In the genomic region with DNA sequence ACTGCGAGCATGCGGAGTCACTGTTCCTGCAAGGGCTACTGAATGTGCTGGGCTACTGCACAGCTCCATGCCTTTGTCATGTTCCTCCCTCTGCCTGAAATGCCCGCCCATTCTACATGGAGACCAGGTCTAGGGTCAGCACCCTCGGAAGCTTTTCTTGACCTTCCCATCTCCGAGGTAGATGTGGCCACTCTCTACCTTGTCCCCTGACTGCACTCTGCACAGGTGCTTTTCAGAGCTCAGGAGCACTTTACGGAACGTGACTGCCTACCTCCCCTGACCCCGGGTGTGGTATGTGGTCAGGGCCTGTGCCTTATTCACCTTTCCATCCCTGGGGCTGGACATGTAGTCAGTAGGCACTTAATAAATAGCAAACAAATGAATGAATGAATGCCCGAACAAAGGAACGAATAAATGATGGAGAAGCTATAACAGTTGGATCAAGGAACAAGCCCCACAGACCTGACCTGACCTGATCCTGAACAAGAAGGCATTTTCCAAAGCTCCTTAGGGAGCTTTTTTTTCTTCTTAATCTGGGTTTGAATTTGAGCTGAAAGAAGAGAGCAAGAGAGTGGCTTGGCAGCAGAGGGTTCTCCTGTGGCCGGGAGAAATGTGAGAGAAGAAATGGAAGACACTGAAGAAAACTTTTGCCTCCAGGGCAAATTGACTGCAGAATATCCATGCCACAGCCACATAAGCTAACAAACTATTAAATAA, we compare ENCODE assay signal across 22 cellular contexts. TPM values are rescaled to one million over a fixed set of nuclear protein-coding genes. Genes with fewer than 3 reads are reported as not detected.
"Had no signal": no experiment of that assay in that cellular context is flagged by ENCODE, and none has a peak within 500 bp of the region (broad histone marks: within the 10 kb centered on the region; RNA-seq: fewer than 3 reads in every experiment).

No MANE protein-coding gene starts in this region.

- H3K4me3 ChIP-seq: adrenal gland, ascending aorta, colonic mucosa, dorsolateral prefrontal cortex, esophagus squamous epithelium, gastrocnemius medialis, right lobe of liver, skin epidermis, testis, uterus had no signal

- H3K27ac ChIP-seq: adrenal gland, ascending aorta, brain microvascular endothelial cell, colonic mucosa, dorsolateral prefrontal cortex, esophagus squamous epithelium, gastrocnemius medialis, right lobe of liver, skin epidermis, testis, uterus, VCaP had no signal

- H3K27me3 ChIP-seq: adrenal gland, ascending aorta, colonic mucosa, right lobe of liver, testis, uterus had no signal

- H3K9me3 ChIP-seq: adrenal gland, ascending aorta, colonic mucosa, esophagus squamous epithelium, gastrocnemius medialis, right lobe of liver, testis, uterus had no signal

- ATAC-seq: activated naive CD4-positive, alpha-beta T cell treated with anti-CD3 and anti-CD28 coated beads, Interleukin-2, amount 50 U/mL, for 72 hours; activated T-cell treated with anti-CD3 and anti-CD28 coated beads, Interleukin-2, amount 50 U/mL, for 72 hours; gastrocnemius medialis; right lobe of liver had no signal

- H3K36me3 ChIP-seq: adrenal gland, ascending aorta, brain microvascular endothelial cell, colonic mucosa, esophagus squamous epithelium, gastrocnemius medialis, right lobe of liver, uterus had no signal

- DNase-seq: activated CD4-positive, alpha-beta T cell treated with anti-CD3 and anti-CD28 coated beads, Interleukin-2, amount 50 U/mL, for 1 hour; activated CD4-positive, CD25-positive, alpha-beta regulatory T cell treated with anti-CD3 and anti-CD28 coated beads, Interleukin-2, amount 50 U/mL, for 72 hours; activated gamma-delta T cell; activated T-cell treated with anti-CD3 and anti-CD28 coated beads, Interleukin-2, amount 50 U/mL, for 72 hours; brain microvascular endothelial cell; colonic mucosa; dorsolateral prefrontal cortex; esophagus squamous epithelium; gastrocnemius medialis; hypothalamus; left ventricle myocardium superior; occipital lobe; right lobe of liver; stimulated activated naive CD4-positive, alpha-beta T cell; testis; uterus had no signal

- H3K4me1 ChIP-seq: adrenal gland, ascending aorta, colonic mucosa, esophagus squamous epithelium, gastrocnemius medialis, right lobe of liver, testis, uterus had no signal

RNA-seq across cellular contexts. Expression of gene RD3, which starts 7.9 kb away (rescaled TPM):
- total RNA-seq: activated naive CD4-positive, alpha-beta T cell treated with anti-CD3 and anti-CD28 coated beads, Interleukin-2, amount 50 U/mL, for 72 hours; activated T-cell treated with anti-CD3 and anti-CD28 coated beads, Interleukin-2, amount 50 U/mL, for 72 hours; ascending aorta; left ventricle myocardium superior; occipital lobe; right lobe of liver; T-helper 2 cell treated with Interferon-gamma antibody and Interleukin-4, amounts not matched to agents 100 ng/mL and 5 ng/mL, for 36 hours had no signal
